In genomic region chr17:80145076-80146075, GRCh38 we compare ENCODE assay signal across 11 cellular contexts. TPM values are rescaled to one million over a fixed set of nuclear protein-coding genes. Genes with fewer than 3 reads are reported as not detected.
DNase-seq lines count a peak whose midpoint lies in the region; ATAC-seq and TF ChIP-seq lines count a peak whose summit lies in the region.
"Had no signal": no experiment of that assay in that cellular context is flagged by ENCODE, and none has a peak within 500 bp of the region (broad histone marks: within the 10 kb centered on the region; RNA-seq: fewer than 3 reads in every experiment).

No MANE protein-coding gene starts in this region.

- no peaks in the 10 kb centered on the region for H3K9me3 Mint-ChIP-seq in activated B cell treated with CpG ODN at 0.5 μM for 24 hours

- TF ChIP-seq EP300 in SK-N-SH (IDR thresholded peaks at IDR 0.05; ENCODE audit: borderline replicate concordance in 1 of 2, low read depth in 1 of 2, low read length in 1 of 2) (no peak), stomach (IDR thresholded peaks at IDR 0.05) (no peak)

- CTCF ChIA-PET in SK-N-SH (lab: Yijun Ruan, JAX) (interaction anchor here (0.9 to 6.6 kb wide), 7 partner anchors 17 to 219 kb away, joined by 3 to 55 read pairs (median 4); partner anchors contain the start of gene GAA), activated B cell treated with CpG ODN at 0.5 μM for 24 hours (lab: Charles Lee) (interaction anchor here (0.8 to 1.6 kb wide), 2 partner anchors 33 to 44 kb away, joined by 3 to 6 read pairs; partner anchors contain the start of gene GAA)

- DNase-seq in SK-N-SH (no peak), activated B cell treated with CpG ODN at 0.5 μM for 24 hours (no peak), stomach (no peak), NCI-H526 (lab: John Stamatoyannopoulos, UW) (no peak), NCI-H748 treated with DMSO at 0.1 percent for 48 hours (lab: John Stamatoyannopoulos, UW) (no peak)
- DNase-seq: stimulated activated CD4-positive, alpha-beta T cell treated with anti-CD3 and anti-CD28 coated beads, Interleukin-4, amount 100 ng/mL, for 1 hour had no signal

- POLR2A ChIA-PET in SK-N-SH (lab: Yijun Ruan, JAX) (interaction anchor here (0.6 to 1.4 kb wide), 7 partner anchors 12 to 547 kb away, joined by 3 to 11 read pairs (median 3); partner anchors contain the start of gene GAA), activated B cell treated with CpG ODN at 0.5 μM for 24 hours (lab: Charles Lee) (interaction anchor here (0.6 to 1.7 kb wide), 11 partner anchors 21 to 1823 kb away, joined by 3 to 11 read pairs (median 4); partner anchors contain the start of genes CEP131 and GAA)

- peaks cover 51% of the 10 kb centered on the region for H3K36me3 Mint-ChIP-seq in activated B cell treated with CpG ODN at 0.5 μM for 24 hours (ENCODE audit: low read depth)

- peak overlapping the region; percentile 96 for H3K4me2 ChIP-seq in SK-N-SH

- TF ChIP-seq CTCF in SK-N-SH (IDR thresholded peaks at IDR 0.05) (no peak), activated B cell treated with CpG ODN at 0.5 μM for 24 hours (IDR thresholded peaks at IDR 0.05) (no peak), stomach (IDR thresholded peaks at IDR 0.05) (no peak)

- no peak overlapping the region for H3K27ac Mint-ChIP-seq in activated B cell treated with CpG ODN at 0.5 μM for 24 hours

- no peaks in the 10 kb centered on the region for H3K9me2 ChIP-seq in SK-N-SH

- no peaks in the 10 kb centered on the region for H3K27me3 Mint-ChIP-seq in activated B cell treated with CpG ODN at 0.5 μM for 24 hours

- H3K9me3 ChIP-seq in SK-N-SH = no peaks in the 10 kb centered on the region
- H3K9me3 ChIP-seq in iPS-15b (ENCODE audit: control insufficient read depth, insufficient read depth, low read length) = no peaks in the 10 kb centered on the region
- no peaks in the 10 kb centered on the region for H3K9me3 ChIP-seq in stomach

- H3K36me3 ChIP-seq in SK-N-SH (replicated peaks in 1 of 2; ENCODE audit: control insufficient read depth in 1 of 2, insufficient read depth in 2 of 2, low read length in 1 of 2) (peaks cover 34 to 51% of the 10 kb centered on the region in 2 experiments), iPS-15b (ENCODE audit: control insufficient read depth, insufficient read depth, low read length) (peaks cover 23% of the 10 kb centered on the region), stomach (peaks cover 31 to 39% (median 38%) of the 10 kb centered on the region in 4 donors)

- peaks cover 4 to 21% of the 10 kb centered on the region in 2 experiments; a peak in 2 of 4 replicates for H3K4me1 ChIP-seq in SK-N-SH (ENCODE audit: control insufficient read depth in 1 of 2, insufficient read depth in 2 of 2, low read depth in 1 of 2, low read length in 1 of 2)
- H3K4me1 ChIP-seq in iPS-15b (ENCODE audit: control insufficient read depth, insufficient read depth, low read length) = peaks cover 5% of the 10 kb centered on the region
- peaks cover 19 to 46% (median 32%) of the 10 kb centered on the region in 4 donors for H3K4me1 ChIP-seq in stomach

- peak overlapping the region; percentile 90 for H3K4me3 Mint-ChIP-seq in activated B cell treated with CpG ODN at 0.5 μM for 24 hours

- peaks cover 41% of the 10 kb centered on the region for H3K4me1 Mint-ChIP-seq in activated B cell treated with CpG ODN at 0.5 μM for 24 hours

- intact Hi-C loops in activated B cell treated with CpG ODN at 0.5 μM for 24 hours (cut with micrococcal nuclease) = loop anchor here (5.0 kb wide), 4 partner anchors 63 to 1367 kb away; partner anchors contain the start of genes ACTG1 and CBX4
- intact Hi-C loops in stomach (cut with DNase I; ENCODE audit: low total_unique reads) = no loop called here

- TF ChIP-seq RAD21 in SK-N-SH (IDR thresholded peaks at IDR 0.05; ENCODE audit: low read length) = no peak

- no peak for TF ChIP-seq POLR2A in stomach (IDR thresholded peaks at IDR 0.05)

- H3K27me3 ChIP-seq in SK-N-SH (ENCODE audit: insufficient read depth) (no peaks in the 10 kb centered on the region), iPS-15b (ENCODE audit: control insufficient read depth, insufficient read depth, low read length) (no peaks in the 10 kb centered on the region), stomach (no peaks in the 10 kb centered on the region)

- peaks cover 9% of the 10 kb centered on the region for H3F3A ChIP-seq in SK-N-SH (replicated peaks; ENCODE audit: insufficient read depth)

- H3K27ac ChIP-seq in SK-N-SH (ENCODE audit: low read depth in 2 of 2, low read length in 1 of 2) = peak overlapping the region in 1 of 2 experiments; percentile 86; a peak in 1 of 4 replicates
- peak overlapping the region in 4 of 5 donors; percentile 92 to 99 (median 96) for H3K27ac ChIP-seq in stomach

- H3K79me2 ChIP-seq in SK-N-SH (ENCODE audit: insufficient read depth) = peaks cover 82% of the 10 kb centered on the region

- peaks cover 30% of the 10 kb centered on the region for H4K20me1 ChIP-seq in SK-N-SH (ENCODE audit: insufficient read depth)

- 68% methylated on average over 10 of the region's 10 CpGs for WGBS in SK-N-SH (ENCODE audit: low lambda C conversion rate)
- 38 to 51% (median 46%) methylated on average over 10 of the region's 10 CpGs for WGBS in stomach, 5 donors

- no peak overlapping the region for H2AFZ ChIP-seq in SK-N-SH (ENCODE audit: low read depth)

- peak overlapping the region; percentile 98 for H3K9ac ChIP-seq in SK-N-SH
- H3K9ac ChIP-seq in iPS-15b (ENCODE audit: low read depth, low read length) = peak overlapping the region; percentile 73

- H3K4me3 ChIP-seq in SK-N-SH (ENCODE audit: low read depth in 2 of 2, low read length in 1 of 2) (peak overlapping the region; percentile 79 to 97), iPS-15b (ENCODE audit: low read depth, low read length) (peak overlapping the region; percentile 81), stomach (peak overlapping the region; percentile 68 to 88 (median 82))

- ATAC-seq in SK-N-SH treated with all-trans-retinoic acid at 6 μM for 48 hours (no peak), activated B cell treated with CpG ODN at 0.5 μM for 24 hours (ENCODE audit: low read depth) (no peak), GM19452 (IDR thresholded peaks at IDR 0.05; ENCODE audit: unreplicated experiment) (no peak)

TF ChIP-seq in SK-N-SH, 30 proteins besides CTCF, POLR2A, EP300 and RAD21:
- TF ChIP-seq NFIC (IDR thresholded peaks at IDR 0.05; ENCODE audit: borderline replicate concordance) = no peak
- no peak for TF ChIP-seq SMC3 (IDR thresholded peaks at IDR 0.05; ENCODE audit: low read depth, low read length)
- no peak for TF ChIP-seq CHD2 (IDR thresholded peaks at IDR 0.05; ENCODE audit: low read length, partially characterized antibody)
- 0 out of 2 replicates have a peak, but pooled peaks have one; percentile 18 for TF ChIP-seq PBX3 (IDR thresholded peaks at IDR 0.05)

TF ChIP-seq in SK-N-SH treated with all-trans-retinoic acid at 6 μM for 48 hours, 23 proteins besides CTCF, POLR2A, EP300 and RAD21:
- no peak for TF ChIP-seq ZNF565 (CRISPR knock-in tag; conservative IDR thresholded peaks at IDR 0.05; ENCODE audit: low read depth)
- no peak for TF ChIP-seq ZC3H10 (CRISPR knock-in tag; IDR thresholded peaks at IDR 0.05)
- no peak for TF ChIP-seq PPARA (CRISPR knock-in tag; IDR thresholded peaks at IDR 0.05; ENCODE audit: borderline replicate concordance)
- TF ChIP-seq CREB5 (CRISPR knock-in tag; IDR thresholded peaks at IDR 0.05; ENCODE audit: low read depth) = no peak
- TF ChIP-seq GLIS3 (CRISPR knock-in tag; IDR thresholded peaks at IDR 0.05) = no peak
- no peak for TF ChIP-seq ZNF70 (CRISPR knock-in tag; IDR thresholded peaks at IDR 0.05)
- no peak for TF ChIP-seq CSDC2 (CRISPR knock-in tag; IDR thresholded peaks at IDR 0.05)
- TF ChIP-seq ZNF8 (CRISPR knock-in tag; IDR thresholded peaks at IDR 0.05) = no peak
- no peak for TF ChIP-seq OSR1 (CRISPR knock-in tag; IDR thresholded peaks at IDR 0.05)
TF ChIP-seq in SK-N-SH treated with all-trans-retinoic acid at 6 μM for 48 hours: peak in this region for 0.

RNA-seq across cellular contexts. Expression of gene EIF4A3, which starts 1.6 kb away (rescaled TPM):
- polyA plus RNA-seq in SK-N-SH (2012; rRNA removed) (173 and 335 TPM in 2 replicates), stomach (10 to 100 TPM; 47.3 to 61.0 (median 48.7) TPM)
- polyA plus RNA-seq in SK-N-SH (2012; cell fraction: cytosol; rRNA removed) = 154 and 176 TPM in 2 replicates
- 201 and 247 TPM in 2 replicates for polyA plus RNA-seq in SK-N-SH (2012; cell fraction: nucleus; rRNA removed)
- total RNA-seq in activated B cell treated with CpG ODN at 0.5 μM for 24 hours (84.0 and 88.1 TPM in 2 replicates), stomach (10 to 100 TPM; 17.5 to 78.2 (median 49.7) TPM)

RNA-seq across cellular contexts. Expression of gene CARD14, which starts 24.5 kb away (rescaled TPM):
- polyA plus RNA-seq in SK-N-SH (2012; rRNA removed) (0.05 TPM in 1 of 2 replicates, not detected in the other), stomach (10 to 100 TPM in 1 of 3 donors, under 1 TPM in 1, not detected in 1; 0.12 to 10.5 TPM)
- polyA plus RNA-seq in SK-N-SH (2012; cell fraction: cytosol; rRNA removed) = not detected in 2 replicates
- polyA plus RNA-seq in SK-N-SH (2012; cell fraction: nucleus; rRNA removed) = 0.13 and 0.19 TPM in 2 replicates
- total RNA-seq in activated B cell treated with CpG ODN at 0.5 μM for 24 hours (not detected in 2 replicates), stomach (1 to 10 TPM in 2 of 5 donors, not detected in 3; 2.7 to 3.9 TPM)
- total RNA-seq: Daoy; T-helper 2 cell treated with Interferon-gamma antibody and Interleukin-4, amounts not matched to agents 100 ng/mL and 5 ng/mL, for 36 hours had no signal

RNA-seq across cellular contexts. Expression of gene GAA, which starts 44.0 kb away (rescaled TPM):
- polyA plus RNA-seq in SK-N-SH (2012; rRNA removed) = 19.5 and 27.3 TPM in 2 replicates
- 14.3 and 26.4 TPM in 2 replicates for polyA plus RNA-seq in SK-N-SH (2012; cell fraction: cytosol; rRNA removed)
- polyA plus RNA-seq in SK-N-SH (2012; cell fraction: nucleus; rRNA removed) = 132 and 175 TPM in 2 replicates
- 19.6 and 20.2 TPM in 2 replicates for total RNA-seq in activated B cell treated with CpG ODN at 0.5 μM for 24 hours
- 10 to 100 TPM; 15.2 to 63.4 (median 27.2) TPM for total RNA-seq in stomach
- 10 to 100 TPM in 2 of 3 donors, 1 to 10 TPM in 1; 9.6 to 22.2 (median 21.4) TPM for polyA plus RNA-seq in stomach
